8 cellular contexts compared by ENCODE assay signal in the genomic region with DNA sequence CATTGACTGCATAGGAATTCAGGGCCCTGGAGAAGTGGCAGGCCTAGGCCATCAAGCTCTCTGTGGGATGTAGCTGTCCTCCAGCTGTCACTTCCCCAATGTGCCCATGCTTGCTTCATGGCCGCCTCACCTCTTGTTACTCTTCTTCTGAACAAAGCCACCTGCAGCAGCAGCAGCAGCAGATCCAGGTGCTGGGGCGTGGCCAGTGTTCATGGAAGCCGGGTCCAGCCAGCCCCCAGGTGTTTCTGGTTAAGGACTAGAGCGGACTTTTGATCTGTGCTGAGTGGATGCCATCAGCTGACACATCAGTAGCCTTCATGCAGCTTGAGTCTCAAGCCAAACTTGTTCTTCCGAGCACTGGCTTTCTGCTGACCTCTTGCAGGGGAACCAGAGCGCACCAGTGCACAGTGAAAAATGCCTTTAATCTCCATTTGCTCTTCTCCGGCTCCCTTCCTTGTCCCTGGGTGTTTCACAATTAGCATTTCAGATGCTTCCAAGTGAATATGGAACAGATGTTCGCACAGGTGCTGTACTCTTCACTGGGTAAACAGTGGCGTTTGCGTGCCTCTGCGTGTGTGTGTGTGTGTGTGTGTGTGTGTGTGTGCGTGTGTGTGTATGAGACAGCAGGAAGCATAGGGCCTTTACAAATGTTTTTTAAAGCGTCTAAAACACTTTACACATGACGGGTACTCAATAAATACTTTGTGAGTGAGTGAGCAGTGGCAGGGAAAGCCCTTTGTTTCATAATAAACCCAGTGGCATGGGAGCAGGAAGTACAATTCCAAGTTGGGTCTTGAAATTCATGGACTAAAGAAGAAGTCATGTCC. TPM values are rescaled to one million over a fixed set of nuclear protein-coding genes. Genes with fewer than 3 reads are reported as not detected.
A peak's percentile ranks its signal among the peaks of the same experiment; 100 is the strongest.
DNase-seq lines count a peak whose midpoint lies in the region; FAIRE-seq and TF ChIP-seq lines count a peak whose summit lies in the region.

No MANE protein-coding gene starts in this region.

- peak overlapping the region; percentile 98 for H3K27ac ChIP-seq in hepatocyte
- peak overlapping the region; percentile 72 for H3K27ac ChIP-seq in thymus (ENCODE audit: low read depth)
- no peak overlapping the region for H3K27ac ChIP-seq in ovary

- WGBS in hepatocyte (ENCODE audit: low lambda C conversion rate, missing lambda C conversion rate), result 37% methylated on average over 14 of the region's 14 CpGs
- WGBS in thymus, result 45% methylated on average over 14 of the region's 14 CpGs
- WGBS in ovary, 3 donors, result 76 to 82% (median 77%) methylated on average over 14 of the region's 14 CpGs

- no peak for TF ChIP-seq POLR2A in ovary (IDR thresholded peaks at IDR 0.05)

- H4K20me1 ChIP-seq in hepatocyte (ENCODE audit: insufficient read depth, poor library complexity, severe bottlenecking), result no peaks in the 10 kb centered on the region

- intact Hi-C loops in ovary (cut with DNase I), result no loop called here

- H3K4me2 ChIP-seq in hepatocyte, result peak overlapping the region; percentile 52

- H3K9me2 ChIP-seq in hepatocyte (replicated peaks; ENCODE audit: insufficient read depth), result no peaks in the 10 kb centered on the region

- no peak for TF ChIP-seq EP300 in ovary (IDR thresholded peaks at IDR 0.05)

- H3K4me1 ChIP-seq in hepatocyte (ENCODE audit: insufficient read depth) (peaks cover 56% of the 10 kb centered on the region), thymus (ENCODE audit: control insufficient read depth, insufficient read depth, low read length) (peaks cover 16% of the 10 kb centered on the region), ovary (ENCODE audit: insufficient read depth) (peaks cover 16% of the 10 kb centered on the region)

- H3K36me3 ChIP-seq in hepatocyte (replicated peaks; ENCODE audit: insufficient read depth, low read depth) (no peaks in the 10 kb centered on the region), thymus (ENCODE audit: control insufficient read depth, insufficient read depth) (peaks cover 9% of the 10 kb centered on the region), ovary (no peaks in the 10 kb centered on the region)

- FAIRE-seq in HTR-8/SVneo (lab: Jason Lieb, UNC) (no peak), frontal cortex (lab: Jason Lieb, UNC) (no peak)

- H3K27me3 ChIP-seq in hepatocyte, result no peaks in the 10 kb centered on the region
- H3K27me3 ChIP-seq in thymus (ENCODE audit: control insufficient read depth, insufficient read depth), result no peaks in the 10 kb centered on the region
- H3K27me3 ChIP-seq in ovary, result no peaks in the 10 kb centered on the region

- H2AFZ ChIP-seq in hepatocyte, result no peak overlapping the region

- no peaks in the 10 kb centered on the region for H3K9me3 ChIP-seq in hepatocyte (ENCODE audit: low read depth)
- H3K9me3 ChIP-seq in thymus (ENCODE audit: control insufficient read depth), result no peaks in the 10 kb centered on the region
- no peaks in the 10 kb centered on the region for H3K9me3 ChIP-seq in ovary

- H3K79me2 ChIP-seq in hepatocyte, result peaks cover 4% of the 10 kb centered on the region

- no peak overlapping the region for H3K4me3 ChIP-seq in hepatocyte
- H3K4me3 ChIP-seq in thymus (ENCODE audit: low read length), result no peak overlapping the region
- no peak overlapping the region for H3K4me3 ChIP-seq in ovary

- DNase-seq in A172 (ENCODE audit: low spot score) (peak; percentile 85), HTR-8/SVneo (ENCODE audit: insufficient read length, low spot score) (peak; percentile 63), SW480 (ENCODE audit: low spot score) (peak; percentile 89), hepatocyte (ENCODE audit: low spot score) (peak; percentile 78), ovary (no peak), Kasumi-1 (lab: John Stamatoyannopoulos, UW) (no peak), frontal cortex (ENCODE audit: low spot score in 2 of 2) (no peak)

- TF ChIP-seq CTCF in hepatocyte (IDR thresholded peaks at IDR 0.05; ENCODE audit: poor library complexity) (no peak), ovary (IDR thresholded peaks at IDR 0.05) (no peak)

RNA-seq across cellular contexts. Expression of a gene that starts 20.1 kb away (rescaled TPM):
- total RNA-seq in A172 (2014; rRNA removed; shearing (Covaris generic)), result 8.9 and 13.3 TPM in 2 replicates
- total RNA-seq in hepatocyte (16.9 and 20.1 TPM in 2 replicates), ovary (10 to 100 TPM; 29.8 to 65.6 (median 54.8) TPM), frontal cortex (2.4 TPM)
- polyA plus RNA-seq in hepatocyte (31.3 and 32.1 TPM in 2 replicates), thymus (16.7 TPM), ovary (10 to 100 TPM; 28.0 to 40.3 TPM)

RNA-seq across cellular contexts. Expression of a gene that starts 55.9 kb away (rescaled TPM):
- total RNA-seq in A172 (2014; rRNA removed; shearing (Covaris generic)), result 51.2 and 52.2 TPM in 2 replicates
- total RNA-seq in hepatocyte (16.1 and 19.1 TPM in 2 replicates), ovary (10 to 100 TPM; 13.6 to 19.4 (median 15.4) TPM), frontal cortex (10.2 TPM)
- polyA plus RNA-seq in hepatocyte (15.7 and 26.9 TPM in 2 replicates), thymus (8.5 TPM), ovary (10 to 100 TPM in 1 of 2 donors, 1 to 10 TPM in 1; 6.8 to 11.0 TPM)

RNA-seq across cellular contexts. Expression of a gene that starts 56.1 kb away (rescaled TPM):
- 56.4 and 69.1 TPM in 2 replicates for total RNA-seq in A172 (2014; rRNA removed; shearing (Covaris generic))
- total RNA-seq in hepatocyte, result 32.3 and 52.6 TPM in 2 replicates
- polyA plus RNA-seq in hepatocyte, result 36.0 and 37.8 TPM in 2 replicates
- polyA plus RNA-seq in thymus, result 49.8 TPM
- 10 to 100 TPM; 54.0 to 77.5 (median 71.4) TPM for total RNA-seq in ovary
- polyA plus RNA-seq in ovary, result 10 to 100 TPM; 10.8 to 42.4 TPM
- 11.0 TPM for total RNA-seq in frontal cortex

Comparison
In these comparisons a context has a peak if more than half of its experiments do, and no peak if none do; other contexts are left out.
1. DNase-seq: peak in A172 (single experiment), HTR-8/SVneo (single experiment), SW480 (single experiment) and hepatocyte (single experiment); none in ovary (0 of 5), Kasumi-1 (0 of 2) and frontal cortex (0 of 2).
2. H3K27ac ChIP-seq: peak in hepatocyte (single experiment) and thymus (single experiment); none in ovary (0 of 2).